ENCODE assay signal across 2 cellular contexts in genomic region chr10:110483633-110484032, GRCh38.
TF ChIP-seq lines count a peak whose summit lies in the region.

No MANE protein-coding gene starts in this region.

TF ChIP-seq in HEK293, 187 proteins besides CTCF, POLR2A, EP300 and RAD21 (continues in another document):
- TF ChIP-seq ZNF843 (tag by site-specific recombination; IDR thresholded peaks at IDR 0.05) (peak; percentile 50; the same call in 1 of the 2 replicates), ZNF707 (tag by site-specific recombination; IDR thresholded peaks at IDR 0.05) (no peak), SP3 (tag by site-specific recombination; IDR thresholded peaks at IDR 0.05) (0 out of 2 replicates have a peak, but pooled peaks have one; percentile 6), TCF7L2 (IDR thresholded peaks at IDR 0.05; ENCODE audit: borderline replicate concordance, low read depth, low read length) (peak; percentile 39; the same call in 1 of the 2 replicates), ZNF660 (tag by site-specific recombination; IDR thresholded peaks at IDR 0.05) (no peak), ZEB2 (tag by site-specific recombination; IDR thresholded peaks at IDR 0.05) (no peak), ZSCAN30 (tag by site-specific recombination; IDR thresholded peaks at IDR 0.05) (no peak), ZNF600 (tag by site-specific recombination; IDR thresholded peaks at IDR 0.05) (no peak), ZNF350 (tag by site-specific recombination; IDR thresholded peaks at IDR 0.05) (no peak), ZNF214 (tag by site-specific recombination; IDR thresholded peaks at IDR 0.05; ENCODE audit: borderline replicate concordance) (no peak), ZFP37 (tag by site-specific recombination; IDR thresholded peaks at IDR 0.05) (no peak), ZNF398 (tag by site-specific recombination; IDR thresholded peaks at IDR 0.05) (0 out of 2 replicates have a peak, but pooled peaks have one; percentile 40), ZNF23 (tag by site-specific recombination; IDR thresholded peaks at IDR 0.05; ENCODE audit: borderline replicate concordance) (no peak), ZNF473 (tag by site-specific recombination; IDR thresholded peaks at IDR 0.05) (no peak), ZNF18 (tag by site-specific recombination; IDR thresholded peaks at IDR 0.05) (peak; percentile 82), ZBTB8A (tag by site-specific recombination; IDR thresholded peaks at IDR 0.05) (no peak), ZSCAN23 (tag by site-specific recombination; IDR thresholded peaks at IDR 0.05) (no peak), ZNF324 (tag by site-specific recombination; IDR thresholded peaks at IDR 0.05) (no peak), ZNF677 (tag by site-specific recombination; IDR thresholded peaks at IDR 0.05) (no peak), ZXDB (tag by site-specific recombination; IDR thresholded peaks at IDR 0.05) (peak; percentile 85), ZNF239 (tag by site-specific recombination; IDR thresholded peaks at IDR 0.05) (no peak), ZNF529 (tag by site-specific recombination; IDR thresholded peaks at IDR 0.05; ENCODE audit: insufficient replicate concordance) (no peak), ZNF664 (tag by site-specific recombination; IDR thresholded peaks at IDR 0.05) (no peak), ZFP41 (tag by site-specific recombination; IDR thresholded peaks at IDR 0.05; ENCODE audit: borderline replicate concordance) (no peak), ZNF488 (tag by site-specific recombination; IDR thresholded peaks at IDR 0.05) (no peak), WT1 (tag by site-specific recombination; IDR thresholded peaks at IDR 0.05) (peak; percentile 53), ZNF433 (tag by site-specific recombination; IDR thresholded peaks at IDR 0.05; ENCODE audit: low read depth) (no peak), ZNF768 (tag by site-specific recombination; IDR thresholded peaks at IDR 0.05) (no peak), PRDM10 (tag by site-specific recombination; IDR thresholded peaks at IDR 0.05) (peak; percentile 25; the same call in 1 of the 2 replicates)

TF ChIP-seq in K562, 482 proteins besides CTCF, POLR2A, EP300 and RAD21 (continues in another document):
- no peak for TF ChIP-seq ZNF551 (CRISPR knock-in tag; IDR thresholded peaks at IDR 0.05)
- no peak for TF ChIP-seq PHB (CRISPR knock-in tag; IDR thresholded peaks at IDR 0.05)
- TF ChIP-seq SRSF9 (IDR thresholded peaks at IDR 0.05; ENCODE audit: borderline replicate concordance, low read depth, low read length): no peak
- no peak for TF ChIP-seq E2F8 (IDR thresholded peaks at IDR 0.05; ENCODE audit: low read depth, partially characterized antibody)
- no peak for TF ChIP-seq XRCC5 (IDR thresholded peaks at IDR 0.05; ENCODE audit: low read depth, low read length)
- TF ChIP-seq SIX5 (IDR thresholded peaks at IDR 0.05; ENCODE audit: borderline replicate concordance in 1 of 2, insufficient read depth in 1 of 2, low read depth in 1 of 2, low read length in 2 of 2): no peak
- TF ChIP-seq PTBP1 (IDR thresholded peaks at IDR 0.05; ENCODE audit: low read depth, low read length): no peak
- TF ChIP-seq KLF16 (IDR thresholded peaks at IDR 0.05): peak; percentile 68
- TF ChIP-seq HLTF (IDR thresholded peaks at IDR 0.05): no peak
- no peak for TF ChIP-seq CREB3 (tag; conservative IDR thresholded peaks at IDR 0.05; ENCODE audit: low read depth)
- no peak for TF ChIP-seq E2F4 (CRISPR knock-in tag; IDR thresholded peaks at IDR 0.05; ENCODE audit: low read depth)
- no peak for TF ChIP-seq FOS (IDR thresholded peaks at IDR 0.05; ENCODE audit: extremely low read depth, insufficient read length)
- no peak for TF ChIP-seq PTTG1 (tag; IDR thresholded peaks at IDR 0.05; ENCODE audit: low read depth)
- no peak for TF ChIP-seq TCFL5 (CRISPR knock-in tag; conservative IDR thresholded peaks at IDR 0.05)
- no peak for TF ChIP-seq SMAD3 (CRISPR knock-in tag; conservative IDR thresholded peaks at IDR 0.05)
- no peak for TF ChIP-seq GTF2F1 (IDR thresholded peaks at IDR 0.05; ENCODE audit: low read depth, low read length)
- TF ChIP-seq CEBPB (tag; IDR thresholded peaks at IDR 0.05): no peak
- TF ChIP-seq CCAR2 (IDR thresholded peaks at IDR 0.05; ENCODE audit: low read depth, low read length): no peak
- TF ChIP-seq ATF6 (CRISPR knock-in tag; IDR thresholded peaks at IDR 0.05): no peak
- TF ChIP-seq MTA2 (IDR thresholded peaks at IDR 0.05; ENCODE audit: low read depth): peak; percentile 90
- TF ChIP-seq ZSCAN32 (CRISPR knock-in tag; IDR thresholded peaks at IDR 0.05): no peak
- TF ChIP-seq ELF2 (CRISPR knock-in tag; IDR thresholded peaks at IDR 0.05): no peak
- TF ChIP-seq ELF1 (tag; IDR thresholded peaks at IDR 0.05): no peak
- no peak for TF ChIP-seq E2F1 (CRISPR knock-in tag; IDR thresholded peaks at IDR 0.05)
- TF ChIP-seq BRD9 (IDR thresholded peaks at IDR 0.05; ENCODE audit: low read depth, partially characterized antibody): no peak
- TF ChIP-seq TRIM28 (IDR thresholded peaks at IDR 0.05): 0 out of 2 replicates have a peak, but pooled peaks have one; percentile 26
- no peak for TF ChIP-seq ILF3 (IDR thresholded peaks at IDR 0.05; ENCODE audit: borderline replicate concordance)
- TF ChIP-seq STAG1 (CRISPR knock-in tag; IDR thresholded peaks at IDR 0.05; ENCODE audit: borderline replicate concordance): no peak
- TF ChIP-seq CAMTA2 (CRISPR knock-in tag; conservative IDR thresholded peaks at IDR 0.05): no peak
- no peak for TF ChIP-seq GTF2B (IDR thresholded peaks at IDR 0.05; ENCODE audit: extremely low read depth, insufficient read length)
- TF ChIP-seq ZNF280B (CRISPR knock-in tag; IDR thresholded peaks at IDR 0.05): no peak
- TF ChIP-seq TGIF2 (CRISPR knock-in tag; IDR thresholded peaks at IDR 0.05): no peak
- no peak for TF ChIP-seq ZNF354B (CRISPR knock-in tag; IDR thresholded peaks at IDR 0.05)
- no peak for TF ChIP-seq ZBTB33 (CRISPR knock-in tag; IDR thresholded peaks at IDR 0.05)
- TF ChIP-seq SETDB1 (IDR thresholded peaks at IDR 0.05; ENCODE audit: low read length): no peak
- no peak for TF ChIP-seq GTF2E2 (tag; IDR thresholded peaks at IDR 0.05)
- peak; percentile 10; the same call in 1 of the 2 replicates for TF ChIP-seq KHSRP (IDR thresholded peaks at IDR 0.05)
- no peak for TF ChIP-seq ZBTB7A (IDR thresholded peaks at IDR 0.05; ENCODE audit: borderline replicate concordance, control insufficient read depth, low read depth, low read length)
- TF ChIP-seq CHCHD3 (CRISPR knock-in tag; IDR thresholded peaks at IDR 0.05): no peak
- no peak for TF ChIP-seq ZNF184 (CRISPR knock-in tag; IDR thresholded peaks at IDR 0.05)
- TF ChIP-seq ZNF324 (CRISPR knock-in tag; IDR thresholded peaks at IDR 0.05): peak; percentile 66; the same call in 1 of the 2 replicates
- no peak for TF ChIP-seq DEAF1 (CRISPR knock-in tag; IDR thresholded peaks at IDR 0.05)
- TF ChIP-seq ZNF785 (CRISPR knock-in tag; IDR thresholded peaks at IDR 0.05): no peak
- no peak for TF ChIP-seq PPARD (CRISPR knock-in tag; IDR thresholded peaks at IDR 0.05)
- TF ChIP-seq ATF7 (IDR thresholded peaks at IDR 0.05): peak; percentile 67
- TF ChIP-seq ZNF121 (CRISPR knock-in tag; conservative IDR thresholded peaks at IDR 0.05): no peak
